ENCODE assay signal across 23 cellular contexts in genomic region chr1:30891223-30891552, GRCh38. TPM values are rescaled to one million over a fixed set of nuclear protein-coding genes. Genes with fewer than 3 reads are reported as not detected.
DNase-seq lines count a peak whose midpoint lies in the region; ATAC-seq and TF ChIP-seq lines count a peak whose summit lies in the region.
"Had no signal": no experiment of that assay in that cellular context is flagged by ENCODE, and none has a peak within 500 bp of the region (broad histone marks: within the 10 kb centered on the region; RNA-seq: fewer than 3 reads in every experiment).

No MANE protein-coding gene starts in this region.

- H3K36me3 ChIP-seq in gastroesophageal sphincter (no peaks in the 10 kb centered on the region), sigmoid colon (no peaks in the 10 kb centered on the region)

- H3K27ac ChIP-seq in gastroesophageal sphincter (peak overlapping the region in 3 of 4 donors; percentile 89 to 98 (median 93)), sigmoid colon (peak overlapping the region; percentile 92 to 95 (median 94)), foreskin keratinocyte (no peak overlapping the region)
- H3K27ac ChIP-seq: HL-60, SJSA1 had no signal

- TF ChIP-seq CTCF in gastroesophageal sphincter (IDR thresholded peaks at IDR 0.05) (no peak), sigmoid colon (IDR thresholded peaks at IDR 0.05) (no peak), foreskin keratinocyte (conservative IDR thresholded peaks at IDR 0.05) (no peak)

- peaks cover 2 to 6% (median 3%) of the 10 kb centered on the region in 3 donors for H3K27me3 Mint-ChIP-seq in immature natural killer cell (ENCODE audit: low read depth in 3 of 3)
- peaks cover 25% of the 10 kb centered on the region for H3K27me3 Mint-ChIP-seq in activated T-cell treated with anti-CD3 and anti-CD28 coated beads, Interleukin-2, amount 50 U/mL, for 4 hours (ENCODE audit: low read depth)

- no peaks in the 10 kb centered on the region for H3K27me3 ChIP-seq in gastroesophageal sphincter
- H3K27me3 ChIP-seq in sigmoid colon = no peaks in the 10 kb centered on the region
- peaks cover 5% of the 10 kb centered on the region for H3K27me3 ChIP-seq in foreskin keratinocyte
- H3K27me3 ChIP-seq: SJSA1 had no signal

- H3K4me3 ChIP-seq in gastroesophageal sphincter (no peak overlapping the region), sigmoid colon (no peak overlapping the region)
- H3K4me3 ChIP-seq: GM12878, SJSA1 had no signal

- 84 to 89% methylated on average over 3 to 4 of the region's 5 CpGs for WGBS in gastroesophageal sphincter (ENCODE audit: low coverage in 1 of 2), 2 donors
- WGBS in sigmoid colon, 2 donors = 83 to 90% methylated on average over 5 of the region's 5 CpGs

- peaks cover 0 to 2% of the 10 kb centered on the region in 2 donors for H3K4me1 Mint-ChIP-seq in immature natural killer cell
- no peaks in the 10 kb centered on the region for H3K4me1 Mint-ChIP-seq in activated T-cell treated with anti-CD3 and anti-CD28 coated beads, Interleukin-2, amount 50 U/mL, for 4 hours (ENCODE audit: low read depth)

- no peaks in the 10 kb centered on the region for H3K36me3 Mint-ChIP-seq in immature natural killer cell
- no peaks in the 10 kb centered on the region for H3K36me3 Mint-ChIP-seq in activated T-cell treated with anti-CD3 and anti-CD28 coated beads, Interleukin-2, amount 50 U/mL, for 4 hours (ENCODE audit: insufficient read depth)
- H3K36me3 Mint-ChIP-seq: CD14-positive monocyte had no signal

- ATAC-seq in Right ventricle myocardium inferior = no peak
- ATAC-seq in Right ventricle myocardium superior (ENCODE audit: poor library complexity) = no peak
- ATAC-seq in gastroesophageal sphincter = no peak
- ATAC-seq in foreskin keratinocyte = no peak
- no peak for ATAC-seq in activated T-cell treated with anti-CD3 and anti-CD28 coated beads, Interleukin-2, amount 50 U/mL, for 4 hours
- ATAC-seq: Panc1 had no signal

- TF ChIP-seq POLR2A in gastroesophageal sphincter (IDR thresholded peaks at IDR 0.05) (no peak), sigmoid colon (IDR thresholded peaks at IDR 0.05) (no peak)

- no peak overlapping the region for H3K27ac Mint-ChIP-seq in immature natural killer cell
- H3K27ac Mint-ChIP-seq: HFFc6 had no signal

- TF ChIP-seq EP300 in gastroesophageal sphincter (IDR thresholded peaks at IDR 0.05) (no peak), sigmoid colon (IDR thresholded peaks at IDR 0.05) (no peak)

- DNase-seq in Right ventricle myocardium inferior (ENCODE audit: missing footprints) (peak; percentile 49), Right ventricle myocardium superior (no peak), sigmoid colon (no peak), foreskin keratinocyte (no peak), posterior cingulate gyrus (no peak), immature natural killer cell (no peak)
- DNase-seq in activated T-cell treated with anti-CD3 and anti-CD28 coated beads, Interleukin-2, amount 50 U/mL, for 4 hours = no peak
- DNase-seq: DMS79 treated with DMSO at 0.1 percent for 48 hours, H9, HFFc6, KG1, NCI-H1092, NCI-H1436 treated with DMSO at 0.1 percent for 48 hours, NCI-H2029, NCI-H226, NCI-H524, NCI-H774 had no signal

- H3K4me1 ChIP-seq in gastroesophageal sphincter = peaks cover 9 to 100% (median 62%) of the 10 kb centered on the region in 3 donors
- H3K4me1 ChIP-seq in sigmoid colon = peaks cover 0 to 100% (median 92%) of the 10 kb centered on the region in 4 donors
- H3K4me1 ChIP-seq in foreskin keratinocyte = no peaks in the 10 kb centered on the region

- no peak overlapping the region for H3K4me3 Mint-ChIP-seq in immature natural killer cell
- no peak overlapping the region for H3K4me3 Mint-ChIP-seq in activated T-cell treated with anti-CD3 and anti-CD28 coated beads, Interleukin-2, amount 50 U/mL, for 4 hours
- H3K4me3 Mint-ChIP-seq: H9, HFFc6 had no signal

- H3K9me3 Mint-ChIP-seq in immature natural killer cell = no peaks in the 10 kb centered on the region
- no peaks in the 10 kb centered on the region for H3K9me3 Mint-ChIP-seq in activated T-cell treated with anti-CD3 and anti-CD28 coated beads, Interleukin-2, amount 50 U/mL, for 4 hours
- H3K9me3 Mint-ChIP-seq: H9, HFFc6 had no signal

- H3K9me3 ChIP-seq in gastroesophageal sphincter (no peaks in the 10 kb centered on the region), sigmoid colon (no peaks in the 10 kb centered on the region)
- H3K9me3 ChIP-seq: SJSA1 had no signal

- intact Hi-C loops in Right ventricle myocardium inferior (cut with DNase I) = no loop called here
- intact Hi-C loops in Right ventricle myocardium superior (cut with DNase I) = no loop called here
- intact Hi-C loops in sigmoid colon (cut with DNase I) = no loop called here
- intact Hi-C loops in posterior cingulate gyrus (cut with DNase I) = no loop called here

RNA-seq across cellular contexts. Expression of gene SDC3, which starts 17.4 kb away (rescaled TPM):
- 28.5 TPM for total RNA-seq in Right ventricle myocardium inferior
- 19.9 TPM for total RNA-seq in Right ventricle myocardium superior
- 100 to 1,000 TPM in 1 of 4 donors, 10 to 100 TPM in 3; 45.1 to 112 (median 52.6) TPM for total RNA-seq in gastroesophageal sphincter
- total RNA-seq in sigmoid colon = 10 to 100 TPM; 29.9 to 91.1 (median 50.7) TPM
- 10 to 100 TPM in 1 of 3 donors, 1 to 10 TPM in 2; 2.4 to 29.8 (median 6.5) TPM for polyA plus RNA-seq in sigmoid colon
- total RNA-seq in foreskin keratinocyte = 21.9 and 25.4 TPM in 2 replicates
- polyA plus RNA-seq in foreskin keratinocyte = 7.4 and 10.8 TPM in 2 replicates
- not detected for polyA plus RNA-seq in immature natural killer cell
- total RNA-seq in activated T-cell treated with anti-CD3 and anti-CD28 coated beads, Interleukin-2, amount 50 U/mL, for 4 hours = 1 to 10 TPM in 1 of 3 donors, under 1 TPM in 2; 0.55 to 1.0 (median 0.68) TPM

Comparison
In these comparisons a context has a peak if more than half of its experiments do, and no peak if none do; other contexts are left out.
1. RNA of gene SDC3, which starts 17.4 kb away (total RNA-seq): 29.9 to 91.1 TPM in sigmoid colon, 45.1 to 112 TPM in gastroesophageal sphincter, 28.5 TPM in Right ventricle myocardium inferior (single experiment), 21.9 to 25.4 TPM in foreskin keratinocyte and 19.9 TPM in Right ventricle myocardium superior (single experiment); 0.55 to 1.0 TPM in activated T-cell treated with anti-CD3 and anti-CD28 coated beads, Interleukin-2, amount 50 U/mL, for 4 hours; every median in the first group is over 10 times any median in the second.